Comparison of ENCODE assay signal across 8 cellular contexts in the genomic region with DNA sequence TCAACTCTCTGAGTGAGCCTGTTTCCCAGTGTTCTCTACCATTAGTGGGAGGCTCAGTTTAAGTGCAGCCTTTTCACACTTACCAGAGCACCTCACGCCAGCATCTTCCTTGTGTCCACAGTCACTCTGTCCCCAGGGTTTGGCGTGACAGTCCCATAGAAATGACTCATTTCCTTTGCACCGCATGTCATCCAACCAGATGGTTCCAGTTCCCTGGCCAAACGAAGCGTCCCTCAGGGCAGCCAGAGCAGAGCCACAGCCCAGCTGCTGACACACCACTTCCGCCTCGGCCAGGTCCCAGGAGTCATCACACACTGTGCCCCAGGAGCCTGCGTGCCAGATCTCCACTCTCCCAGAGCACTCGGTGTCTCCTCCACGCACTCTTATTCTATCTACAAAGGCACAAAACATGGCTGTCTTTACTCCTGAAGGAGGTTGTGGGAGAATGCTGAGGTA.
DNase-seq lines count a peak whose midpoint lies in the region; ATAC-seq, FAIRE-seq and TF ChIP-seq lines count a peak whose summit lies in the region.

No MANE protein-coding gene starts in this region.

- ATAC-seq in GM21825 (IDR thresholded peaks at IDR 0.05; ENCODE audit: unreplicated experiment) = peak; percentile 73
- no peak for ATAC-seq in stimulated activated effector memory CD8-positive, alpha-beta T cell treated with anti-CD3 and anti-CD28 coated beads, Interleukin-12 subunit alpha, Interleukin-12 subunit beta, amount 100 ng/mL, for 72 hours

- no peak for FAIRE-seq in HTR-8/SVneo (lab: Jason Lieb, UNC)

- intact Hi-C loops in CD14-positive monocyte (cut with micrococcal nuclease) = no loop called here

- peaks cover 0 to 8% (median 1%) of the 10 kb centered on the region in 3 donors for H3K27me3 Mint-ChIP-seq in CD14-positive monocyte (ENCODE audit: low read depth in 3 of 3)

- peaks cover 3% of the 10 kb centered on the region for H3K4me1 Mint-ChIP-seq in CD14-positive monocyte
- H3K4me1 Mint-ChIP-seq in stimulated activated effector memory CD8-positive, alpha-beta T cell treated with anti-CD3 and anti-CD28 coated beads, Interleukin-12 subunit alpha, Interleukin-12 subunit beta, amount 100 ng/mL, for 72 hours = no peaks in the 10 kb centered on the region

- H3K4me3 Mint-ChIP-seq in CD14-positive monocyte = peak overlapping the region in 1 of 2 donors; percentile 3
- H3K4me3 Mint-ChIP-seq in stimulated activated effector memory CD8-positive, alpha-beta T cell treated with anti-CD3 and anti-CD28 coated beads, Interleukin-12 subunit alpha, Interleukin-12 subunit beta, amount 100 ng/mL, for 72 hours = no peak overlapping the region

- DNase-seq in CD14-positive monocyte (ENCODE audit: low spot score) (peak; percentile 44), NOMO-1 (lab: John Stamatoyannopoulos, UW; ENCODE audit: unreplicated experiment in 2 of 2) (peak; percentile 75 to 86), glomerular visceral epithelial cell (ENCODE audit: extremely low spot score) (peak; percentile 35), HTR-8/SVneo (ENCODE audit: insufficient read length, low spot score) (no peak), NCI-H1105 treated with DMSO at 0.1 percent for 48 hours (lab: John Stamatoyannopoulos, UW) (no peak), cerebellar nuclear complex (lab: John Stamatoyannopoulos, UW) (no peak)
- DNase-seq in stimulated activated effector memory CD8-positive, alpha-beta T cell treated with anti-CD3 and anti-CD28 coated beads, Interleukin-12 subunit alpha, Interleukin-12 subunit beta, amount 100 ng/mL, for 72 hours (ENCODE audit: low spot score in 2 of 2) = no peak

- peaks cover 0 to 7% (median 1%) of the 10 kb centered on the region in 7 donors for H3K9me3 Mint-ChIP-seq in CD14-positive monocyte
- no peaks in the 10 kb centered on the region for H3K9me3 Mint-ChIP-seq in stimulated activated effector memory CD8-positive, alpha-beta T cell treated with anti-CD3 and anti-CD28 coated beads, Interleukin-12 subunit alpha, Interleukin-12 subunit beta, amount 100 ng/mL, for 72 hours

- H3K36me3 Mint-ChIP-seq in CD14-positive monocyte = no peaks in the 10 kb centered on the region
- H3K36me3 Mint-ChIP-seq in stimulated activated effector memory CD8-positive, alpha-beta T cell treated with anti-CD3 and anti-CD28 coated beads, Interleukin-12 subunit alpha, Interleukin-12 subunit beta, amount 100 ng/mL, for 72 hours = no peaks in the 10 kb centered on the region

- TF ChIP-seq CTCF in CD14-positive monocyte (IDR thresholded peaks at IDR 0.05) = no peak

- H3K27ac Mint-ChIP-seq in CD14-positive monocyte = no peak overlapping the region
- H3K27ac Mint-ChIP-seq in stimulated activated effector memory CD8-positive, alpha-beta T cell treated with anti-CD3 and anti-CD28 coated beads, Interleukin-12 subunit alpha, Interleukin-12 subunit beta, amount 100 ng/mL, for 72 hours = no peak overlapping the region

Comparison
In these comparisons a context has a peak if more than half of its experiments do, and no peak if none do; other contexts are left out.
1. DNase-seq: peak in CD14-positive monocyte (single experiment), NOMO-1 (2 of 2) and glomerular visceral epithelial cell (single experiment); none in HTR-8/SVneo (single experiment), NCI-H1105 treated with DMSO at 0.1 percent for 48 hours (single experiment), stimulated activated effector memory CD8-positive, alpha-beta T cell treated with anti-CD3 and anti-CD28 coated beads, Interleukin-12 subunit alpha, Interleukin-12 subunit beta, amount 100 ng/mL, for 72 hours (0 of 2) and cerebellar nuclear complex (0 of 2).